Comparison of ENCODE assay signal across 8 cellular contexts in the genomic region with DNA sequence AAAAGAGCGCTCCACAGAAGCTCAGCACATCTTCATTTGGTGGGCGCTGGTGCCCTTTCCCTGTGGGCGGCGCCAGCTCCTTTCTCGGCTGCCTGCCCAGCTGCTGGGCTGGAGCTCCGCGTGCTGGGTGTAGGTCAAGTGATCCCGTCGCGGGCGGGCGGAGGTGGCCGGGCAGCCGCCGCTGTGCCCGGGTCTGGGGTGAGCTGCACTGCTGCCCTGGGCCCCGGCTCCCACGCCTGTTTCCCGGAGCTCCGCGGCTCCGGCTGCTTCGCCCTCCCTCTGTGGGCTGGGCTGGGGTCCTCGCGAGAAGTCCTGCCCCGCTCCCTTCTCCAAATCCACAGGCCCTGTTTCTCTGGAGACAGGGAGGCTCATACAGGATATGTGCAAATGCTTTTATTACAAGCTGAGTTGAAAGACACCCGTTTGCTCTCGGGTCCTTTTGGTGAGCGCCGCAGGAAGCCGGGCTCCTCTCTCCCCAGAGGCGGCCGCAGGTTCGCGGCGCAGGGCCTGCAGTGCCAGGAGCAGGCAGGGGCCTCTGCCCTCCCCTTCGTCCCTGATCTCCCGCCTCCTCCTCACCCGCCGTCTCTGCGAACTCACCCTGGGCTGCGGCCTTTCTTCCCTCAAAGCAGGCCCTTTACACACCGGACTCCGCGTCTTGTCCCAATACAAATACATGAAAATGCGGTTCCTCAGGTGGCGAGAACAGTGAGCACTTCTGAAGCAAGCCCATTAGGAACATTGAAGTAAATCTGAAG.
DNase-seq lines count a peak whose midpoint lies in the region; ATAC-seq, FAIRE-seq and TF ChIP-seq lines count a peak whose summit lies in the region.

No MANE protein-coding gene starts in this region.

- H3K27ac ChIP-seq in coronary artery, result peak overlapping the region in 1 of 2 donors; percentile 57
- H3K27ac ChIP-seq in small intestine (ENCODE audit: low read depth in 1 of 2, low read length in 1 of 2), result peak overlapping the region in 1 of 2 donors; percentile 57

- ATAC-seq in GM18502 (IDR thresholded peaks at IDR 0.05; ENCODE audit: poor library complexity, unreplicated experiment) (peak; percentile 64), HG03045 (IDR thresholded peaks at IDR 0.05; ENCODE audit: unreplicated experiment) (peak; percentile 46), WTC11 (peak; percentile 75), HG03457 (IDR thresholded peaks at IDR 0.05; ENCODE audit: unreplicated experiment) (no peak), HG03280 (IDR thresholded peaks at IDR 0.05; ENCODE audit: unreplicated experiment) (no peak)

- H3K36me3 ChIP-seq in small intestine (ENCODE audit: control insufficient read depth in 2 of 2, insufficient read depth in 2 of 2, low read length in 2 of 2), result no peaks in the 10 kb centered on the region

- H3K27me3 Mint-ChIP-seq in WTC11 (ENCODE audit: low read depth), result peaks cover 64% of the 10 kb centered on the region

- H3K4me3 Mint-ChIP-seq in WTC11, result peak overlapping the region; percentile 79

- 1 to 2% (median 2%) methylated on average over 30 to 47 of the region's 47 CpGs for WGBS in small intestine, 3 donors

- no peaks in the 10 kb centered on the region for H3K36me3 Mint-ChIP-seq in WTC11

- CTCF ChIA-PET in WTC11 (lab: Charles Lee), result interaction anchor here (0.7 to 2.1 kb wide), 15 partner anchors 11 to 1392 kb away, joined by 3 to 8 read pairs (median 4); partner anchors contain the start of genes CAPRIN2 and IPO8

- peaks cover 0 to 2% of the 10 kb centered on the region in 2 donors for H3K4me1 ChIP-seq in small intestine (ENCODE audit: control insufficient read depth in 2 of 2, insufficient read depth in 1 of 2, low read depth in 1 of 2, low read length in 1 of 2)

- H3K27ac Mint-ChIP-seq in WTC11, result no peak overlapping the region

- H3K9me3 Mint-ChIP-seq in WTC11, result no peaks in the 10 kb centered on the region

- POLR2A ChIA-PET in WTC11 (lab: Charles Lee), result interaction anchor here (0.6 to 1.1 kb wide), 4 partner anchors 10 to 69 kb away, joined by 3 read pairs; partner anchors contain the start of gene CAPRIN2

- TF ChIP-seq CTCF in WTC11 (IDR thresholded peaks at IDR 0.05) (no peak), coronary artery (IDR thresholded peaks at IDR 0.05) (no peak)

- peaks cover 20% of the 10 kb centered on the region for H3K4me1 Mint-ChIP-seq in WTC11

- no peaks in the 10 kb centered on the region for H3K27me3 ChIP-seq in small intestine (ENCODE audit: control insufficient read depth in 2 of 2, insufficient read depth in 2 of 2, low read length in 2 of 2)

- FAIRE-seq in small intestine (lab: Jason Lieb, UNC), result no peak

- peak overlapping the region; percentile 69 for H3K4me3 ChIP-seq in coronary artery
- peak overlapping the region; percentile 36 to 48 for H3K4me3 ChIP-seq in small intestine (ENCODE audit: low read depth in 1 of 2, low read length in 2 of 2)

- H3K9me3 ChIP-seq in small intestine (ENCODE audit: control insufficient read depth, low read depth), result no peaks in the 10 kb centered on the region

- peak; percentile 68 for DNase-seq in WTC11 (ENCODE audit: low spot score)
- DNase-seq in coronary artery (ENCODE audit: low spot score), result peak; percentile 78
- peak; percentile 59 for DNase-seq in kidney tubule cell (ENCODE audit: low spot score)
- peak; percentile 49 for DNase-seq in small intestine

TF ChIP-seq in WTC11, 78 proteins besides CTCF, POLR2A, EP300 and RAD21 (continues in another document):
- peak; percentile 50; the same call in 1 of the 2 replicates for TF ChIP-seq FOXP1 (CRISPR knock-in tag; IDR thresholded peaks at IDR 0.05; ENCODE audit: borderline replicate concordance)
- TF ChIP-seq, protein P1, sequence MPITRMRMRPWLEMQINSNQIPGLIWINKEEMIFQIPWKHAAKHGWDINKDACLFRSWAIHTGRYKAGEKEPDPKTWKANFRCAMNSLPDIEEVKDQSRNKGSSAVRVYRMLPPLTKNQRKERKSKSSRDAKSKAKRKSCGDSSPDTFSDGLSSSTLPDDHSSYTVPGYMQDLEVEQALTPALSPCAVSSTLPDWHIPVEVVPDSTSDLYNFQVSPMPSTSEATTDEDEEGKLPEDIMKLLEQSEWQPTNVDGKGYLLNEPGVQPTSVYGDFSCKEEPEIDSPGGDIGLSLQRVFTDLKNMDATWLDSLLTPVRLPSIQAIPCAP (CRISPR knock-in tag; IDR thresholded peaks at IDR 0.05), result 0 out of 2 replicates have a peak, but pooled peaks have one; percentile 56
- TF ChIP-seq EMX1 (CRISPR knock-in tag; IDR thresholded peaks at IDR 0.05), result no peak
- no peak for TF ChIP-seq RORB (CRISPR knock-in tag; IDR thresholded peaks at IDR 0.05)
- 0 out of 2 replicates have a peak, but pooled peaks have one; percentile 62 for TF ChIP-seq KAT7 (CRISPR knock-in tag; IDR thresholded peaks at IDR 0.05; ENCODE audit: borderline replicate concordance)
- TF ChIP-seq SP1 (CRISPR knock-in tag; conservative IDR thresholded peaks at IDR 0.05), result peak; percentile 27; the same call in 1 of the 2 replicates
- TF ChIP-seq, protein P2, sequence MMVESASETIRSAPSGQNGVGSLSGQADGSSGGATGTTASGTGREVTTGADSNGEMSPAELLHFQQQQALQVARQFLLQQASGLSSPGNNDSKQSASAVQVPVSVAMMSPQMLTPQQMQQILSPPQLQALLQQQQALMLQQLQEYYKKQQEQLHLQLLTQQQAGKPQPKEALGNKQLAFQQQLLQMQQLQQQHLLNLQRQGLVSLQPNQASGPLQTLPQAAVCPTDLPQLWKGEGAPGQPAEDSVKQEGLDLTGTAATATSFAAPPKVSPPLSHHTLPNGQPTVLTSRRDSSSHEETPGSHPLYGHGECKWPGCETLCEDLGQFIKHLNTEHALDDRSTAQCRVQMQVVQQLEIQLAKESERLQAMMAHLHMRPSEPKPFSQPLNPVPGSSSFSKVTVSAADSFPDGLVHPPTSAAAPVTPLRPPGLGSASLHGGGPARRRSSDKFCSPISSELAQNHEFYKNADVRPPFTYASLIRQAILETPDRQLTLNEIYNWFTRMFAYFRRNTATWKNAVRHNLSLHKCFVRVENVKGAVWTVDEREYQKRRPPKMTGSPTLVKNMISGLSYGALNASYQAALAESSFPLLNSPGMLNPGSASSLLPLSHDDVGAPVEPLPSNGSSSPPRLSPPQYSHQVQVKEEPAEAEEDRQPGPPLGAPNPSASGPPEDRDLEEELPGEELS (CRISPR knock-in tag; IDR thresholded peaks at IDR 0.05), result peak; percentile 71; the same call in 1 of the 2 replicates
- TF ChIP-seq, protein P3, sequence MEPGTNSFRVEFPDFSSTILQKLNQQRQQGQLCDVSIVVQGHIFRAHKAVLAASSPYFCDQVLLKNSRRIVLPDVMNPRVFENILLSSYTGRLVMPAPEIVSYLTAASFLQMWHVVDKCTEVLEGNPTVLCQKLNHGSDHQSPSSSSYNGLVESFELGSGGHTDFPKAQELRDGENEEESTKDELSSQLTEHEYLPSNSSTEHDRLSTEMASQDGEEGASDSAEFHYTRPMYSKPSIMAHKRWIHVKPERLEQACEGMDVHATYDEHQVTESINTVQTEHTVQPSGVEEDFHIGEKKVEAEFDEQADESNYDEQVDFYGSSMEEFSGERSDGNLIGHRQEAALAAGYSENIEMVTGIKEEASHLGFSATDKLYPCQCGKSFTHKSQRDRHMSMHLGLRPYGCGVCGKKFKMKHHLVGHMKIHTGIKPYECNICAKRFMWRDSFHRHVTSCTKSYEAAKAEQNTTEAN (CRISPR knock-in tag; IDR thresholded peaks at IDR 0.05), result 0 out of 2 replicates have a peak, but pooled peaks have one; percentile 54
- peak; percentile 64; the same call in 1 of the 2 replicates for TF ChIP-seq FOXK1 (CRISPR knock-in tag; IDR thresholded peaks at IDR 0.05)
- no peak for TF ChIP-seq JAZF1 (CRISPR knock-in tag; IDR thresholded peaks at IDR 0.05)
- TF ChIP-seq, protein P4, sequence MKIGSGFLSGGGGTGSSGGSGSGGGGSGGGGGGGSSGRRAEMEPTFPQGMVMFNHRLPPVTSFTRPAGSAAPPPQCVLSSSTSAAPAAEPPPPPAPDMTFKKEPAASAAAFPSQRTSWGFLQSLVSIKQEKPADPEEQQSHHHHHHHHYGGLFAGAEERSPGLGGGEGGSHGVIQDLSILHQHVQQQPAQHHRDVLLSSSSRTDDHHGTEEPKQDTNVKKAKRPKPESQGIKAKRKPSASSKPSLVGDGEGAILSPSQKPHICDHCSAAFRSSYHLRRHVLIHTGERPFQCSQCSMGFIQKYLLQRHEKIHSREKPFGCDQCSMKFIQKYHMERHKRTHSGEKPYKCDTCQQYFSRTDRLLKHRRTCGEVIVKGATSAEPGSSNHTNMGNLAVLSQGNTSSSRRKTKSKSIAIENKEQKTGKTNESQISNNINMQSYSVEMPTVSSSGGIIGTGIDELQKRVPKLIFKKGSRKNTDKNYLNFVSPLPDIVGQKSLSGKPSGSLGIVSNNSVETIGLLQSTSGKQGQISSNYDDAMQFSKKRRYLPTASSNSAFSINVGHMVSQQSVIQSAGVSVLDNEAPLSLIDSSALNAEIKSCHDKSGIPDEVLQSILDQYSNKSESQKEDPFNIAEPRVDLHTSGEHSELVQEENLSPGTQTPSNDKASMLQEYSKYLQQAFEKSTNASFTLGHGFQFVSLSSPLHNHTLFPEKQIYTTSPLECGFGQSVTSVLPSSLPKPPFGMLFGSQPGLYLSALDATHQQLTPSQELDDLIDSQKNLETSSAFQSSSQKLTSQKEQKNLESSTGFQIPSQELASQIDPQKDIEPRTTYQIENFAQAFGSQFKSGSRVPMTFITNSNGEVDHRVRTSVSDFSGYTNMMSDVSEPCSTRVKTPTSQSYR (CRISPR knock-in tag; IDR thresholded peaks at IDR 0.05), result 0 out of 2 replicates have a peak, but pooled peaks have one; percentile 40
- no peak for TF ChIP-seq NFE2L1 (CRISPR knock-in tag; IDR thresholded peaks at IDR 0.05)

Comparison
In these comparisons a context has a peak if more than half of its experiments do, and no peak if none do; other contexts are left out.
1. ATAC-seq: peak in GM18502 (single experiment), HG03045 (single experiment) and WTC11 (single experiment); none in HG03457 (single experiment) and HG03280 (single experiment).
2. Peak in every context shown above with its lines, with median percentiles within 50 percentile points of each other: DNase-seq.